ENCODE assay signal across 9 cellular contexts in genomic region chrX:17535229-17535628, GRCh38.
A peak's percentile ranks its signal among the peaks of the same experiment; 100 is the strongest.
DNase-seq lines count a peak whose midpoint lies in the region; ATAC-seq and TF ChIP-seq lines count a peak whose summit lies in the region.
"Had no signal": no experiment of that assay in that cellular context is flagged by ENCODE, and none has a peak within 500 bp of the region (broad histone marks: within the 10 kb centered on the region; RNA-seq: fewer than 3 reads in every experiment).

No MANE protein-coding gene starts in this region.

- CTCF ChIA-PET in BJ (lab: Yijun Ruan, JAX) = interaction anchor here (0.8 to 1.6 kb wide), 3 partner anchors 10 to 67 kb away, joined by 3 to 6 read pairs (median 3); no protein-coding TSS in a partner anchor

- WGBS in spleen, 5 donors = 63 to 95% (median 79%) methylated on average over 3 to 4 of the region's 4 CpGs
- 60% methylated on average over 4 of the region's 4 CpGs for WGBS in suprapubic skin

- POLR2A ChIA-PET in BJ (lab: Charles Lee) = no interaction called here

- TF ChIP-seq CTCF in BJ (IDR thresholded peaks at IDR 0.05; ENCODE audit: insufficient read depth, low read depth, low read length) (peak; percentile 43), spleen (IDR thresholded peaks at IDR 0.05 in 8 of 11, conservative IDR thresholded peaks at IDR 0.05 in 3 of 11) (peak in 6 of 11 experiments; percentile 18 to 50 (median 36)), suprapubic skin (IDR thresholded peaks at IDR 0.05) (no peak), coronary artery (IDR thresholded peaks at IDR 0.05) (no peak)

- no peak overlapping the region for H3K27ac ChIP-seq in SJCRH30
- H3K27ac ChIP-seq in spleen = no peak overlapping the region
- H3K27ac ChIP-seq in suprapubic skin = no peak overlapping the region
- no peak overlapping the region for H3K27ac ChIP-seq in coronary artery
- H3K27ac ChIP-seq: thoracic aorta had no signal

- H3K4me1 ChIP-seq in SJCRH30 = no peaks in the 10 kb centered on the region
- no peaks in the 10 kb centered on the region for H3K4me1 ChIP-seq in spleen
- H3K4me1 ChIP-seq in suprapubic skin = no peaks in the 10 kb centered on the region

- H3K36me3 ChIP-seq in BJ (ENCODE audit: control insufficient read depth, insufficient read depth, low read length) (no peaks in the 10 kb centered on the region), SJCRH30 (no peaks in the 10 kb centered on the region), spleen (no peaks in the 10 kb centered on the region), suprapubic skin (no peaks in the 10 kb centered on the region)
- H3K36me3 ChIP-seq: thoracic aorta had no signal

- intact Hi-C loops in spleen (cut with DNase I; ENCODE audit: low total_unique reads) = no loop called here

- no peak for TF ChIP-seq POLR2A in spleen (IDR thresholded peaks at IDR 0.05)
- no peak for TF ChIP-seq POLR2A in suprapubic skin (IDR thresholded peaks at IDR 0.05)

- DNase-seq in BJ (ENCODE audit: low read depth) (no peak), SJCRH30 (peak; percentile 35 to 73), dermis blood vessel endothelial cell (peak; percentile 70), spleen (no peak), NCI-H510A treated with DMSO at 0.1 percent for 48 hours (lab: John Stamatoyannopoulos, UW) (no peak), suprapubic skin (ENCODE audit: low spot score in 2 of 2) (no peak), coronary artery (ENCODE audit: low spot score) (no peak)

- H3K9me3 ChIP-seq in SJCRH30 (replicated peaks) (no peaks in the 10 kb centered on the region), spleen (no peaks in the 10 kb centered on the region), suprapubic skin (no peaks in the 10 kb centered on the region)
- H3K9me3 ChIP-seq: thoracic aorta had no signal

- H3K27me3 ChIP-seq in BJ (ENCODE audit: control insufficient read depth, insufficient read depth, low read length) = no peaks in the 10 kb centered on the region
- no peaks in the 10 kb centered on the region for H3K27me3 ChIP-seq in SJCRH30
- H3K27me3 ChIP-seq in spleen (replicated peaks in 1 of 7) = peaks cover 0 to 8% (median 0%) of the 10 kb centered on the region in 7 donors
- H3K27me3 ChIP-seq in suprapubic skin = no peaks in the 10 kb centered on the region

- H3K4me3 ChIP-seq in BJ (ENCODE audit: low read depth, low read length) = no peak overlapping the region
- no peak overlapping the region for H3K4me3 ChIP-seq in SJCRH30
- no peak overlapping the region for H3K4me3 ChIP-seq in spleen
- H3K4me3 ChIP-seq in suprapubic skin = no peak overlapping the region
- H3K4me3 ChIP-seq in coronary artery = no peak overlapping the region
- H3K4me3 ChIP-seq: thoracic aorta had no signal

- ATAC-seq in GM19463 (IDR thresholded peaks at IDR 0.05; ENCODE audit: unreplicated experiment) = peak; percentile 35

- TF ChIP-seq EP300 in suprapubic skin (IDR thresholded peaks at IDR 0.05) = no peak

Comparison
In these comparisons a context has a peak if more than half of its experiments do, and no peak if none do; other contexts are left out.
1. DNase-seq: peak in SJCRH30 (2 of 2) and dermis blood vessel endothelial cell (single experiment); none in BJ (single experiment), spleen (single experiment), NCI-H510A treated with DMSO at 0.1 percent for 48 hours (single experiment), suprapubic skin (0 of 2) and coronary artery (single experiment).
2. CTCF ChIP-seq: peak in BJ (single experiment) and spleen (6 of 11); none in suprapubic skin (0 of 2) and coronary artery (single experiment).